In genomic region chr1:166839600-166840308, GRCh38 we compare ENCODE assay signal across 8 cellular contexts. TPM values are rescaled to one million over a fixed set of nuclear protein-coding genes. Genes with fewer than 3 reads are reported as not detected.
DNase-seq lines count a peak whose midpoint lies in the region; ATAC-seq and TF ChIP-seq lines count a peak whose summit lies in the region.

No MANE protein-coding gene starts in this region.

- H3K36me3 Mint-ChIP-seq in activated T-helper 1 cell treated with anti-CD3 and anti-CD28 coated beads, Interleukin-12 subunit alpha, Interleukin-12 subunit beta, Interleukin-2, Interleukin-4 antibody, amounts not matched to agents 30 ng/mL and 10 ng/mL and 1 ng/mL, durations not matched to agents 14 hours and 24 hours and 36 hours (ENCODE audit: low read depth), result peaks cover 38% of the 10 kb centered on the region
- H3K36me3 Mint-ChIP-seq in neural progenitor cell, result peaks cover 23% of the 10 kb centered on the region

- H3K9me3 ChIP-seq in OCI-LY1 (ENCODE audit: low read length) (no peaks in the 10 kb centered on the region), neural progenitor cell (ENCODE audit: low read depth) (no peaks in the 10 kb centered on the region)

- H3K27me3 ChIP-seq in OCI-LY1 (ENCODE audit: insufficient read depth, low read length), result no peaks in the 10 kb centered on the region
- no peaks in the 10 kb centered on the region for H3K27me3 ChIP-seq in neural progenitor cell

- H3K9me2 ChIP-seq in OCI-LY1 (ENCODE audit: low read depth, low read length), result no peaks in the 10 kb centered on the region

- H3K4me3 ChIP-seq in OCI-LY1 (ENCODE audit: low read depth, low read length, poor library complexity, severe bottlenecking) (peak overlapping the region; percentile 77), fibroblast of the aortic adventitia (ENCODE audit: low read depth, low read length) (peak overlapping the region; percentile 77), neural progenitor cell (peak overlapping the region; percentile 76)

- H3K27ac ChIP-seq in C4-2B (peak overlapping the region; percentile 83), OCI-LY1 (ENCODE audit: low read depth, low read length, poor library complexity, severe bottlenecking) (peak overlapping the region; percentile 58), neural progenitor cell (no peak overlapping the region), substantia nigra (ENCODE audit: low read depth, low read length, poor library complexity, severe bottlenecking) (peak overlapping the region; percentile 98)

- ATAC-seq in GM19324 (IDR thresholded peaks at IDR 0.05; ENCODE audit: low FRiP score, unreplicated experiment) (peak; percentile 47), HG03439 (IDR thresholded peaks at IDR 0.05; ENCODE audit: unreplicated experiment) (peak; percentile 26)

- H4K20me1 ChIP-seq in OCI-LY1 (ENCODE audit: insufficient read depth, low read length) (no peaks in the 10 kb centered on the region), neural progenitor cell (ENCODE audit: low read depth) (peaks cover 29% of the 10 kb centered on the region)

- no peaks in the 10 kb centered on the region for H3K27me3 Mint-ChIP-seq in activated T-helper 1 cell treated with anti-CD3 and anti-CD28 coated beads, Interleukin-12 subunit alpha, Interleukin-12 subunit beta, Interleukin-2, Interleukin-4 antibody, amounts not matched to agents 30 ng/mL and 10 ng/mL and 1 ng/mL, durations not matched to agents 14 hours and 24 hours and 36 hours (ENCODE audit: insufficient read depth)
- H3K27me3 Mint-ChIP-seq in neural progenitor cell (ENCODE audit: insufficient read depth, low read depth), result peaks cover 9% of the 10 kb centered on the region

- peaks cover 38% of the 10 kb centered on the region for H3K36me3 ChIP-seq in OCI-LY1 (ENCODE audit: insufficient read depth, low read length)
- peaks cover 8% of the 10 kb centered on the region for H3K36me3 ChIP-seq in neural progenitor cell

- intact Hi-C loops in activated T-helper 1 cell treated with anti-CD3 and anti-CD28 coated beads, Interleukin-12 subunit alpha, Interleukin-12 subunit beta, Interleukin-2, Interleukin-4 antibody, amounts not matched to agents 30 ng/mL and 10 ng/mL and 1 ng/mL, durations not matched to agents 14 hours and 24 hours and 36 hours (cut with micrococcal nuclease), result loop anchor here (1.0 to 5.0 kb wide), 6 partner anchors 37 to 1209 kb away; partner anchors contain the start of genes ILDR2, MGST3, TADA1 and TMCO1

- H3K4me3 Mint-ChIP-seq in activated T-helper 1 cell treated with anti-CD3 and anti-CD28 coated beads, Interleukin-12 subunit alpha, Interleukin-12 subunit beta, Interleukin-2, Interleukin-4 antibody, amounts not matched to agents 30 ng/mL and 10 ng/mL and 1 ng/mL, durations not matched to agents 14 hours and 24 hours and 36 hours, result peak overlapping the region; percentile 89
- peak overlapping the region; percentile 92 for H3K4me3 Mint-ChIP-seq in neural progenitor cell

- peak overlapping the region; percentile 77 for H3K27ac Mint-ChIP-seq in activated T-helper 1 cell treated with anti-CD3 and anti-CD28 coated beads, Interleukin-12 subunit alpha, Interleukin-12 subunit beta, Interleukin-2, Interleukin-4 antibody, amounts not matched to agents 30 ng/mL and 10 ng/mL and 1 ng/mL, durations not matched to agents 14 hours and 24 hours and 36 hours
- no peak overlapping the region for H3K27ac Mint-ChIP-seq in neural progenitor cell

- H3K9me3 Mint-ChIP-seq in activated T-helper 1 cell treated with anti-CD3 and anti-CD28 coated beads, Interleukin-12 subunit alpha, Interleukin-12 subunit beta, Interleukin-2, Interleukin-4 antibody, amounts not matched to agents 30 ng/mL and 10 ng/mL and 1 ng/mL, durations not matched to agents 14 hours and 24 hours and 36 hours, result no peaks in the 10 kb centered on the region
- peaks cover 2% of the 10 kb centered on the region for H3K9me3 Mint-ChIP-seq in neural progenitor cell

- no peaks in the 10 kb centered on the region for H3K79me2 ChIP-seq in OCI-LY1 (ENCODE audit: insufficient read depth, low read length)
- peaks cover 51% of the 10 kb centered on the region for H3K79me2 ChIP-seq in neural progenitor cell (ENCODE audit: low read depth)

- H3K4me2 ChIP-seq in OCI-LY1 (ENCODE audit: low read length) (peak overlapping the region; percentile 82), neural progenitor cell (peak overlapping the region; percentile 71)

- peaks cover 71% of the 10 kb centered on the region for H3K4me1 Mint-ChIP-seq in activated T-helper 1 cell treated with anti-CD3 and anti-CD28 coated beads, Interleukin-12 subunit alpha, Interleukin-12 subunit beta, Interleukin-2, Interleukin-4 antibody, amounts not matched to agents 30 ng/mL and 10 ng/mL and 1 ng/mL, durations not matched to agents 14 hours and 24 hours and 36 hours (ENCODE audit: low read depth)
- peaks cover 27% of the 10 kb centered on the region for H3K4me1 Mint-ChIP-seq in neural progenitor cell

- DNase-seq in activated T-helper 1 cell treated with anti-CD3 and anti-CD28 coated beads, Interleukin-12 subunit alpha, Interleukin-12 subunit beta, Interleukin-2, Interleukin-4 antibody, amounts not matched to agents 30 ng/mL and 10 ng/mL and 1 ng/mL, durations not matched to agents 14 hours and 24 hours and 36 hours (ENCODE audit: low spot score), result peak; percentile 40
- DNase-seq in fibroblast of the aortic adventitia (ENCODE audit: low read depth), result peak; percentile 11
- peak; percentile 68 for DNase-seq in neural progenitor cell (ENCODE audit: low spot score)
- peak in 30 of 49 donors; percentile 13 to 69 (median 39) for DNase-seq in substantia nigra (lab: John Stamatoyannopoulos, UW)

- no peak overlapping the region for H2AFZ ChIP-seq in OCI-LY1 (ENCODE audit: low read length)
- peak overlapping the region; percentile 21 for H2AFZ ChIP-seq in neural progenitor cell (replicated peaks)

- H3K4me1 ChIP-seq in OCI-LY1 (ENCODE audit: insufficient read depth, low read length, severe bottlenecking), result peaks cover 22% of the 10 kb centered on the region
- peaks cover 16% of the 10 kb centered on the region for H3K4me1 ChIP-seq in neural progenitor cell

- TF ChIP-seq CTCF in C4-2B (conservative IDR thresholded peaks at IDR 0.05) (peak; percentile 54), OCI-LY1 (IDR thresholded peaks at IDR 0.05; ENCODE audit: low read length) (peak; percentile 29; the same call in 1 of the 2 replicates), fibroblast of the aortic adventitia (IDR thresholded peaks at IDR 0.05; ENCODE audit: insufficient read depth, low read length) (peak; percentile 33), neural progenitor cell (IDR thresholded peaks at IDR 0.05) (peak; percentile 41)

- H3K9ac ChIP-seq in OCI-LY1 (ENCODE audit: low read length) (peak overlapping the region; percentile 77), neural progenitor cell (peak overlapping the region; percentile 48)

- H3F3A ChIP-seq in OCI-LY1 (ENCODE audit: insufficient read depth, low read length) (no peaks in the 10 kb centered on the region), neural progenitor cell (ENCODE audit: low read depth) (peaks cover 8% of the 10 kb centered on the region)

RNA-seq across cellular contexts. Expression of gene POGK, which starts 0.5 kb away (rescaled TPM):
- 51.4 and 54.1 TPM in 2 replicates for total RNA-seq in activated T-helper 1 cell treated with anti-CD3 and anti-CD28 coated beads, Interleukin-12 subunit alpha, Interleukin-12 subunit beta, Interleukin-2, Interleukin-4 antibody, amounts not matched to agents 30 ng/mL and 10 ng/mL and 1 ng/mL, durations not matched to agents 14 hours and 24 hours and 36 hours
- total RNA-seq in fibroblast of the aortic adventitia (ENCODE audit: low replicate concordance) (18.5 and 28.8 TPM in 2 replicates), neural progenitor cell (ENCODE audit: low replicate concordance) (42.8 and 47.7 TPM in 2 replicates)

RNA-seq across cellular contexts. Expression of gene TADA1, which starts 36.3 kb away (rescaled TPM):
- 15.6 and 17.3 TPM in 2 replicates for total RNA-seq in activated T-helper 1 cell treated with anti-CD3 and anti-CD28 coated beads, Interleukin-12 subunit alpha, Interleukin-12 subunit beta, Interleukin-2, Interleukin-4 antibody, amounts not matched to agents 30 ng/mL and 10 ng/mL and 1 ng/mL, durations not matched to agents 14 hours and 24 hours and 36 hours
- total RNA-seq in fibroblast of the aortic adventitia (ENCODE audit: low replicate concordance), result 12.1 and 13.5 TPM in 2 replicates
- 38.3 and 54.4 TPM in 2 replicates for total RNA-seq in neural progenitor cell (ENCODE audit: low replicate concordance)

Comparison
In these comparisons a context has a peak if more than half of its experiments do, and no peak if none do; other contexts are left out.
1. DNase-seq: peak in every context shown above with its lines; median percentile 68 in neural progenitor cell; 40 in activated T-helper 1 cell treated with anti-CD3 and anti-CD28 coated beads, Interleukin-12 subunit alpha, Interleukin-12 subunit beta, Interleukin-2, Interleukin-4 antibody, amounts not matched to agents 30 ng/mL and 10 ng/mL and 1 ng/mL, durations not matched to agents 14 hours and 24 hours and 36 hours; 39 in substantia nigra; 11 in fibroblast of the aortic adventitia.